Comparison of ENCODE assay signal across 19 cellular contexts in the genomic region with DNA sequence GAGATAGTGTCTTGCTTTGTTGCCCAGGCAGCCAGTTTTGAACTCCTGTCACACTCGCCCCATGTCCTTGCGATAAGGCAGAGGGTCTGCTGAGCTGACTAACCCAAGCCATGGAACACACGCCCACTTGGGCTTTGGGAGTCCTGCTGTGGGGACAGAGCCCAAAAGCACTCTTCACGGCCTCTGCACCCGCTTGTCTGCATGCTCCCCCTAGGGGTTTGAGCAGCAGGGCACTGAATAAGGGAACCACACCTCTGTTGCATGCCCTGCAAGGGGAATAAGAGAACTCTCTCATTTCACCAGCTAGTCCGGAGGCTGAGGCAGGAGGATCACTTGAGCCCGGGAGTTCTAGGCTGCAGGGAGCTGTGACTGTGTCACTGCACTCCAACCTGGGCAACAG.
"Had no signal": no experiment of that assay in that cellular context is flagged by ENCODE, and none has a peak within 500 bp of the region (broad histone marks: within the 10 kb centered on the region; RNA-seq: fewer than 3 reads in every experiment).

No MANE protein-coding gene starts in this region.

- H3K4me1 ChIP-seq: adrenal gland, gastrocnemius medialis, heart left ventricle, lower lobe of right lung, prostate gland, sigmoid colon, spleen, suprapubic skin had no signal

- H3K9me3 ChIP-seq: adrenal gland, gastrocnemius medialis, heart left ventricle, lower lobe of right lung, prostate gland, sigmoid colon, spleen, suprapubic skin had no signal

- H3K4me3 Mint-ChIP-seq: activated CD4-positive, alpha-beta memory T cell treated with anti-CD3 and anti-CD28 coated beads, Interleukin-2, amount 10 ng/mL, durations not matched to agents 7 days and 5 days; activated naive CD4-positive, alpha-beta T cell treated with anti-CD3 and anti-CD28 coated beads, Interleukin-2, amount 50 U/mL, for 24 hours; activated T-cell treated with anti-CD3 and anti-CD28 coated beads, Interleukin-2, amount 50 U/mL, for 24 hours; nephron progenitor cell; stimulated activated naive CD8-positive, alpha-beta T cell treated with anti-CD3 and anti-CD28 coated beads, Interleukin-15, Interleukin-2, amounts not matched to agents 100 ng/mL and 50 ng/mL, for 24 hours had no signal

- DNase-seq: activated CD4-positive, alpha-beta memory T cell treated with anti-CD3 and anti-CD28 coated beads, Interleukin-2, amount 10 ng/mL, durations not matched to agents 7 days and 5 days; activated CD4-positive, alpha-beta T cell treated with anti-CD3 and anti-CD28 coated beads for 4 hours; activated effector memory CD4-positive, alpha-beta T cell treated with Interleukin-2 at 50 U/mL for 16 hours; activated T-cell treated with anti-CD3 and anti-CD28 coated beads, Interleukin-2, amount 50 U/mL, for 24 hours; adrenal gland; gastrocnemius medialis; heart left ventricle; left cardiac atrium; lower lobe of right lung; nephron progenitor cell; sigmoid colon; spleen; trophoblast cell had no signal

- ATAC-seq: gastrocnemius medialis, heart left ventricle, left cardiac atrium, lower lobe of right lung had no signal

- H3K4me1 Mint-ChIP-seq: activated CD4-positive, alpha-beta memory T cell treated with anti-CD3 and anti-CD28 coated beads, Interleukin-2, amount 10 ng/mL, durations not matched to agents 7 days and 5 days; activated naive CD4-positive, alpha-beta T cell treated with anti-CD3 and anti-CD28 coated beads, Interleukin-2, amount 50 U/mL, for 24 hours; nephron progenitor cell had no signal

- H3K9me3 Mint-ChIP-seq: activated CD4-positive, alpha-beta memory T cell treated with anti-CD3 and anti-CD28 coated beads, Interleukin-2, amount 10 ng/mL, durations not matched to agents 7 days and 5 days; activated naive CD4-positive, alpha-beta T cell treated with anti-CD3 and anti-CD28 coated beads, Interleukin-2, amount 50 U/mL, for 24 hours; activated T-cell treated with anti-CD3 and anti-CD28 coated beads, Interleukin-2, amount 50 U/mL, for 24 hours; stimulated activated naive CD8-positive, alpha-beta T cell treated with anti-CD3 and anti-CD28 coated beads, Interleukin-15, Interleukin-2, amounts not matched to agents 100 ng/mL and 50 ng/mL, for 24 hours had no signal

- H3K27me3 Mint-ChIP-seq: activated CD4-positive, alpha-beta memory T cell treated with anti-CD3 and anti-CD28 coated beads, Interleukin-2, amount 10 ng/mL, durations not matched to agents 7 days and 5 days; activated naive CD4-positive, alpha-beta T cell treated with anti-CD3 and anti-CD28 coated beads, Interleukin-2, amount 50 U/mL, for 24 hours; activated T-cell treated with anti-CD3 and anti-CD28 coated beads, Interleukin-2, amount 50 U/mL, for 24 hours; stimulated activated naive CD8-positive, alpha-beta T cell treated with anti-CD3 and anti-CD28 coated beads, Interleukin-15, Interleukin-2, amounts not matched to agents 100 ng/mL and 50 ng/mL, for 24 hours had no signal

- H3K36me3 Mint-ChIP-seq: activated naive CD4-positive, alpha-beta T cell treated with anti-CD3 and anti-CD28 coated beads, Interleukin-2, amount 50 U/mL, for 24 hours had no signal

- H3K27me3 ChIP-seq: adrenal gland, cardiac muscle cell, gastrocnemius medialis, heart left ventricle, sigmoid colon, spleen, suprapubic skin had no signal

- H3K27ac ChIP-seq: adrenal gland, cardiac muscle cell, gastrocnemius medialis, heart left ventricle, lower lobe of right lung, prostate gland, sigmoid colon, spleen, suprapubic skin, VCaP had no signal

- H3K36me3 ChIP-seq: adrenal gland, cardiac muscle cell, gastrocnemius medialis, heart left ventricle, lower lobe of right lung, prostate gland, sigmoid colon, spleen, suprapubic skin had no signal

- H3K4me3 ChIP-seq: adrenal gland, cardiac muscle cell, gastrocnemius medialis, heart left ventricle, lower lobe of right lung, prostate gland, sigmoid colon, spleen, suprapubic skin had no signal

- H3K27ac Mint-ChIP-seq: activated CD4-positive, alpha-beta memory T cell treated with anti-CD3 and anti-CD28 coated beads, Interleukin-2, amount 10 ng/mL, durations not matched to agents 7 days and 5 days; activated naive CD4-positive, alpha-beta T cell treated with anti-CD3 and anti-CD28 coated beads, Interleukin-2, amount 50 U/mL, for 24 hours; activated T-cell treated with anti-CD3 and anti-CD28 coated beads, Interleukin-2, amount 50 U/mL, for 24 hours; nephron progenitor cell; stimulated activated naive CD8-positive, alpha-beta T cell treated with anti-CD3 and anti-CD28 coated beads, Interleukin-15, Interleukin-2, amounts not matched to agents 100 ng/mL and 50 ng/mL, for 24 hours had no signal
